ENCODE assay signal across 26 cellular contexts in the genomic region with DNA sequence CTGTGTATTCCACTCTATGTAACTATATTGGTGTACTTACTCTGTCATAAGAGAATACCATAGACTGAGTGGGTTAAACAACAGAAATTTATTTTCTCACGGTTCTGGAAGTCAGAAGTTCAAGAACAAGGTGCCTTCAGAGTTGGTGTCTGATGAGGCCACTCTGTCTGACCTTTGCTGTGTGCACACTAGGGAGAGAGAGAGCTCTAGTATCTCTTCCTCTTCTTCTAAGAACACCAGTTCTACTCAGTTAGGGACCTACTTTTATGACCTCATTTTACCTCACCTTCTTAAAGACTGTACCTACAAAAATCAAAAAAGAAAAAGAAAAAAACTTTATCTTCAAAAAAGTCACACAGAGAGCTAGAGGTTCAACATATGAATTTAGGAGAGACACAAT.
"Had no signal": no experiment of that assay in that cellular context is flagged by ENCODE, and none has a peak within 500 bp of the region (broad histone marks: within the 10 kb centered on the region; RNA-seq: fewer than 3 reads in every experiment).

No MANE protein-coding gene starts in this region.

- ATAC-seq: effector memory CD8-positive, alpha-beta T cell; esophagus mucosa; foreskin keratinocyte; gastrocnemius medialis; gastroesophageal sphincter; heart left ventricle; heart right ventricle had no signal

- H3K4me3 ChIP-seq: colonic mucosa, coronary artery, dorsolateral prefrontal cortex, esophagus muscularis mucosa, esophagus squamous epithelium, gastrocnemius medialis, gastroesophageal sphincter, heart left ventricle, heart right ventricle had no signal

- H3K36me3 ChIP-seq: colonic mucosa, esophagus muscularis mucosa, esophagus squamous epithelium, gastrocnemius medialis, gastroesophageal sphincter, heart left ventricle, heart right ventricle had no signal

- H3K9me3 Mint-ChIP-seq: dendritic cell treated with granulocyte-macrophage colony-stimulating factor and Interleukin-4, amounts not matched to agents 40 ng/mL and 50 ng/mL, for 4 days; endodermal cell had no signal

- FAIRE-seq: endothelial cell of umbilical vein had no signal

- H3K27ac Mint-ChIP-seq: dendritic cell treated with granulocyte-macrophage colony-stimulating factor and Interleukin-4, amounts not matched to agents 40 ng/mL and 50 ng/mL, for 4 days; effector memory CD8-positive, alpha-beta T cell; endodermal cell had no signal

- H3K4me3 Mint-ChIP-seq: dendritic cell treated with granulocyte-macrophage colony-stimulating factor and Interleukin-4, amounts not matched to agents 40 ng/mL and 50 ng/mL, for 4 days; effector memory CD8-positive, alpha-beta T cell; endodermal cell had no signal

- H3K27me3 Mint-ChIP-seq: dendritic cell treated with granulocyte-macrophage colony-stimulating factor and Interleukin-4, amounts not matched to agents 40 ng/mL and 50 ng/mL, for 4 days; effector memory CD8-positive, alpha-beta T cell had no signal

- DNase-seq: colonic mucosa; cortex of kidney; dermis blood vessel endothelial cell; dorsolateral prefrontal cortex; effector CD4-positive, alpha-beta T cell; effector CD8-positive, alpha-beta T cell; effector memory CD4-positive, alpha-beta T cell; effector memory CD8-positive, alpha-beta T cell; endodermal cell; erythroblast; esophagus squamous epithelium; foreskin fibroblast; foreskin keratinocyte; foreskin melanocyte; gastrocnemius medialis; glutamatergic neuron; head of caudate nucleus; heart left ventricle; heart right ventricle had no signal

- H3K27ac ChIP-seq: coronary artery, dorsolateral prefrontal cortex, epithelial cell of prostate, esophagus muscularis mucosa, esophagus squamous epithelium, foreskin keratinocyte, gastrocnemius medialis, gastroesophageal sphincter, heart left ventricle, heart right ventricle had no signal

- H3K4me1 ChIP-seq: colonic mucosa, esophagus muscularis mucosa, esophagus squamous epithelium, gastrocnemius medialis, gastroesophageal sphincter, heart left ventricle, heart right ventricle had no signal

- H3K27me3 ChIP-seq: colonic mucosa, dorsolateral prefrontal cortex, esophagus muscularis mucosa, esophagus squamous epithelium, foreskin keratinocyte, gastrocnemius medialis, gastroesophageal sphincter, heart left ventricle, heart right ventricle had no signal

- H3K9me3 ChIP-seq: colonic mucosa, esophagus squamous epithelium, gastrocnemius medialis, gastroesophageal sphincter, heart left ventricle, heart right ventricle had no signal
